In genomic region chr1:200659269-200659668, GRCh38 we compare ENCODE assay signal across 17 cellular contexts. TPM values are rescaled to one million over a fixed set of nuclear protein-coding genes. Genes with fewer than 3 reads are reported as not detected.
DNase-seq lines count a peak whose midpoint lies in the region; ATAC-seq, FAIRE-seq and TF ChIP-seq lines count a peak whose summit lies in the region.
"Had no signal": no experiment of that assay in that cellular context is flagged by ENCODE, and none has a peak within 500 bp of the region (broad histone marks: within the 10 kb centered on the region; RNA-seq: fewer than 3 reads in every experiment).

No MANE protein-coding gene starts in this region.

- TF ChIP-seq CTCF in epithelial cell of proximal tubule (conservative IDR thresholded peaks at IDR 0.05; ENCODE audit: low read depth, low read length) = no peak
- no peak for TF ChIP-seq CTCF in retinal pigment epithelial cell (conservative IDR thresholded peaks at IDR 0.05; ENCODE audit: low read depth, low read length)
- TF ChIP-seq CTCF in GM10266 (IDR thresholded peaks at IDR 0.05; ENCODE audit: control insufficient read depth, insufficient read depth, low read depth, missing control alignments) = no peak

- H3K4me3 ChIP-seq in epithelial cell of proximal tubule (ENCODE audit: low read depth, low read length) (no peak overlapping the region), retinal pigment epithelial cell (ENCODE audit: low read length) (no peak overlapping the region)
- H3K4me3 ChIP-seq: GM12878, neural progenitor cell, skin epidermis, thoracic aorta had no signal

- DNase-seq in GM03348 (ENCODE audit: low spot score) (peak; percentile 24), RCC 7860 (ENCODE audit: low spot score) (peak; percentile 82), epithelial cell of proximal tubule (ENCODE audit: low read depth) (peak; percentile 44), retinal pigment epithelial cell (ENCODE audit: low read depth) (peak; percentile 19), GM19240 (ENCODE audit: insufficient read length, low spot score) (no peak), GM10266 (ENCODE audit: extremely low spot score) (no peak)
- DNase-seq: amygdala, DMS 273 treated with DMSO at 0.1 percent for 48 hours, left ventricle myocardium superior, NCI-H1417 treated with DMSO at 0.1 percent for 48 hours, NCI-H526, SHP77 had no signal

- ATAC-seq in GM21576 (IDR thresholded peaks at IDR 0.05; ENCODE audit: unreplicated experiment) = no peak
- ATAC-seq: GM12878, left ventricle myocardium superior had no signal

- FAIRE-seq in RCC 7860 (lab: Jason Lieb, UNC) = peak; percentile 36
- FAIRE-seq: GM12878 had no signal

RNA-seq across cellular contexts. Expression of gene DDX59, which starts 10.4 kb away (rescaled TPM):
- 9.2 and 15.7 TPM in 2 replicates for total RNA-seq in epithelial cell of proximal tubule

RNA-seq across cellular contexts. Expression of gene KIF14, which starts 38.7 kb away (rescaled TPM):
- 13.7 and 13.9 TPM in 2 replicates for total RNA-seq in epithelial cell of proximal tubule

Comparison
In these comparisons a context has a peak if more than half of its experiments do, and no peak if none do; other contexts are left out.
1. DNase-seq: peak in GM03348 (single experiment), RCC 7860 (single experiment), epithelial cell of proximal tubule (single experiment) and retinal pigment epithelial cell (single experiment); none in GM19240 (single experiment) and GM10266 (single experiment).